Comparison of ENCODE assay signal across 8 cellular contexts in the genomic region with DNA sequence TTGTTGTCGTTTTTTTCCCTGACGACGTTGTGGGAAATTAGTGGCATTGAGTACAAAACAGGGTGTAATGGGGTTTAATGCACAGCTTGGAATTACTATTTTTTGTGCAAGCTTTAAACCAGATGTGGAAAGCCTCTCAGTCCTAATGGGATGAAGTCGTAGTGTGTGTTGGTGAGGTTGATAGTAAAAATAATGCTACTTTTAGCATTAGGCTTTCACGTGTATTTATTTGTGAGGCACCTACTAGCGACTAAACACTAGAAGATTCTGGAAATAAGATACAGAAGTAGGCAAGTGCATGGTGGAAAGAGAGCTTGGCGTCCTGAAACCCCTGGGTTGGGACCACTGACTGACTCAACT. TPM values are rescaled to one million over a fixed set of nuclear protein-coding genes. Genes with fewer than 3 reads are reported as not detected.
DNase-seq lines count a peak whose midpoint lies in the region; ATAC-seq and TF ChIP-seq lines count a peak whose summit lies in the region.

No MANE protein-coding gene starts in this region.

- WGBS in right cardiac atrium: 23% methylated on average over 7 of the region's 7 CpGs
- 34 to 48% (median 36%) methylated on average over 7 of the region's 7 CpGs for WGBS in spleen, 5 donors

- intact Hi-C loops in activated T-helper 1 cell treated with anti-CD3 and anti-CD28 coated beads, Interleukin-12 subunit alpha, Interleukin-12 subunit beta, Interleukin-2, Interleukin-4 antibody, amounts not matched to agents 30 ng/mL and 10 ng/mL and 1 ng/mL, durations not matched to agents 14 hours and 24 hours and 36 hours (cut with micrococcal nuclease): loop anchor here (1.0 to 10.0 kb wide), 8 partner anchors 12 to 1326 kb away; partner anchors contain the start of genes ARMC10, KMT2E, PMPCB and PSMC2
- intact Hi-C loops in right cardiac atrium (cut with DNase I): no loop called here
- intact Hi-C loops in spleen (cut with DNase I; ENCODE audit: low total_unique reads): no loop called here

- H3K27ac Mint-ChIP-seq in activated T-helper 1 cell treated with anti-CD3 and anti-CD28 coated beads, Interleukin-12 subunit alpha, Interleukin-12 subunit beta, Interleukin-2, Interleukin-4 antibody, amounts not matched to agents 30 ng/mL and 10 ng/mL and 1 ng/mL, durations not matched to agents 14 hours and 24 hours and 36 hours: peak overlapping the region; percentile 92

- peaks cover 8% of the 10 kb centered on the region for H3K27me3 Mint-ChIP-seq in activated T-helper 1 cell treated with anti-CD3 and anti-CD28 coated beads, Interleukin-12 subunit alpha, Interleukin-12 subunit beta, Interleukin-2, Interleukin-4 antibody, amounts not matched to agents 30 ng/mL and 10 ng/mL and 1 ng/mL, durations not matched to agents 14 hours and 24 hours and 36 hours (ENCODE audit: insufficient read depth)

- H3K36me3 ChIP-seq in H7 (replicated peaks; ENCODE audit: control insufficient read depth, insufficient read depth, low read length): peaks cover under 1% of the 10 kb centered on the region; the same call in 1 of the 2 replicates
- H3K36me3 ChIP-seq in spleen: peaks cover 0 to 8% (median 2%) of the 10 kb centered on the region in 6 donors

- peaks cover 2% of the 10 kb centered on the region for H3K4me1 ChIP-seq in right cardiac atrium (ENCODE audit: control insufficient read depth, insufficient read depth, low read length)
- H3K4me1 ChIP-seq in spleen: peaks cover 15 to 34% (median 23%) of the 10 kb centered on the region in 6 donors

- peak overlapping the region; percentile 94 for H3K4me3 Mint-ChIP-seq in activated T-helper 1 cell treated with anti-CD3 and anti-CD28 coated beads, Interleukin-12 subunit alpha, Interleukin-12 subunit beta, Interleukin-2, Interleukin-4 antibody, amounts not matched to agents 30 ng/mL and 10 ng/mL and 1 ng/mL, durations not matched to agents 14 hours and 24 hours and 36 hours

- TF ChIP-seq CTCF in spleen (IDR thresholded peaks at IDR 0.05 in 8 of 11, conservative IDR thresholded peaks at IDR 0.05 in 3 of 11): no peak

- TF ChIP-seq POLR2A in spleen (IDR thresholded peaks at IDR 0.05) (no peak), erythroblast (IDR thresholded peaks at IDR 0.05; ENCODE audit: low read length) (no peak)

- peak in 1 of 2 donors; percentile 4 for ATAC-seq in right cardiac atrium
- no peak for ATAC-seq in GM18867 (IDR thresholded peaks at IDR 0.05; ENCODE audit: unreplicated experiment)

- H3K27ac ChIP-seq in right cardiac atrium (ENCODE audit: low read length) (no peak overlapping the region), spleen (peak overlapping the region; percentile 76 to 87 (median 84))

- H3K4me3 ChIP-seq in H7 (ENCODE audit: insufficient read depth, low read depth, low read length): peak overlapping the region; percentile 58
- peak overlapping the region; percentile 99 for H3K4me3 ChIP-seq in right cardiac atrium (ENCODE audit: low read length)
- H3K4me3 ChIP-seq in spleen: peak overlapping the region; percentile 57 to 91 (median 78)

- no peaks in the 10 kb centered on the region for H3K9me3 Mint-ChIP-seq in activated T-helper 1 cell treated with anti-CD3 and anti-CD28 coated beads, Interleukin-12 subunit alpha, Interleukin-12 subunit beta, Interleukin-2, Interleukin-4 antibody, amounts not matched to agents 30 ng/mL and 10 ng/mL and 1 ng/mL, durations not matched to agents 14 hours and 24 hours and 36 hours

- H3K36me3 Mint-ChIP-seq in activated T-helper 1 cell treated with anti-CD3 and anti-CD28 coated beads, Interleukin-12 subunit alpha, Interleukin-12 subunit beta, Interleukin-2, Interleukin-4 antibody, amounts not matched to agents 30 ng/mL and 10 ng/mL and 1 ng/mL, durations not matched to agents 14 hours and 24 hours and 36 hours (ENCODE audit: low read depth): peaks cover 5% of the 10 kb centered on the region

- peaks cover 43% of the 10 kb centered on the region for H3K4me1 Mint-ChIP-seq in activated T-helper 1 cell treated with anti-CD3 and anti-CD28 coated beads, Interleukin-12 subunit alpha, Interleukin-12 subunit beta, Interleukin-2, Interleukin-4 antibody, amounts not matched to agents 30 ng/mL and 10 ng/mL and 1 ng/mL, durations not matched to agents 14 hours and 24 hours and 36 hours (ENCODE audit: low read depth)

- H3K27me3 ChIP-seq in H7 (ENCODE audit: control insufficient read depth, insufficient read depth, low read length) (no peaks in the 10 kb centered on the region), right cardiac atrium (ENCODE audit: control insufficient read depth, insufficient read depth) (no peaks in the 10 kb centered on the region), spleen (replicated peaks in 1 of 7) (no peaks in the 10 kb centered on the region)

- peak; percentile 6 for DNase-seq in H7
- no peak for DNase-seq in activated T-helper 1 cell treated with anti-CD3 and anti-CD28 coated beads, Interleukin-12 subunit alpha, Interleukin-12 subunit beta, Interleukin-2, Interleukin-4 antibody, amounts not matched to agents 30 ng/mL and 10 ng/mL and 1 ng/mL, durations not matched to agents 14 hours and 24 hours and 36 hours (ENCODE audit: low spot score)
- DNase-seq in right cardiac atrium: no peak
- DNase-seq in spleen: no peak
- DNase-seq in erythroblast (lab: John Stamatoyannopoulos, UW): no peak
- no peak for DNase-seq in NCI-H2081 treated with DMSO at 0.1 percent for 48 hours (lab: John Stamatoyannopoulos, UW)
- DNase-seq in NCI-H2196 treated with DMSO at 0.1 percent for 48 hours (lab: John Stamatoyannopoulos, UW; ENCODE audit: unreplicated experiment): no peak

- H3K9me3 ChIP-seq in right cardiac atrium (ENCODE audit: control insufficient read depth, low read length): no peaks in the 10 kb centered on the region
- H3K9me3 ChIP-seq in spleen: no peaks in the 10 kb centered on the region

RNA-seq across cellular contexts. Expression of gene ORC5, which starts 0.6 kb away (rescaled TPM):
- 20.5 and 21.1 TPM in 2 replicates for total RNA-seq in H7 (2014; rRNA removed; shearing (Covaris generic))
- total RNA-seq in activated T-helper 1 cell treated with anti-CD3 and anti-CD28 coated beads, Interleukin-12 subunit alpha, Interleukin-12 subunit beta, Interleukin-2, Interleukin-4 antibody, amounts not matched to agents 30 ng/mL and 10 ng/mL and 1 ng/mL, durations not matched to agents 14 hours and 24 hours and 36 hours: 32.5 and 35.8 TPM in 2 replicates
- 1 to 10 TPM; 8.0 to 9.7 (median 9.5) TPM for total RNA-seq in right cardiac atrium
- 4.9 TPM for polyA plus RNA-seq in right cardiac atrium
- total RNA-seq in spleen: 10 to 100 TPM; 12.1 to 28.4 (median 19.0) TPM
- polyA plus RNA-seq in spleen: 1 to 10 TPM; 7.8 to 9.6 (median 9.3) TPM
